Comparison of ENCODE assay signal across 14 cellular contexts in genomic region chr1:13766906-13767564, GRCh38.
DNase-seq lines count a peak whose midpoint lies in the region; ATAC-seq, FAIRE-seq and TF ChIP-seq lines count a peak whose summit lies in the region.
"Had no signal": no experiment of that assay in that cellular context is flagged by ENCODE, and none has a peak within 500 bp of the region (broad histone marks: within the 10 kb centered on the region; RNA-seq: fewer than 3 reads in every experiment).

No MANE protein-coding gene starts in this region.

- H3K36me3 ChIP-seq in ACC112 (ENCODE audit: insufficient read depth, low read length), result peaks cover 3% of the 10 kb centered on the region; the same call in 1 of the 2 replicates

- H3K27ac Mint-ChIP-seq in activated T-helper 17 cell treated with anti-CD3 and anti-CD28 coated beads, Interleukin-2, amount 50 U/mL, for 72 hours, result peak overlapping the region; percentile 82
- no peak overlapping the region for H3K27ac Mint-ChIP-seq in T-helper 2 cell treated with Interferon-gamma antibody and Interleukin-4, amounts not matched to agents 5 μg/mL and 100 μg/mL, for 36 hours
- H3K27ac Mint-ChIP-seq: T-helper 1 cell treated with Interleukin-12 subunit alpha and Interleukin-12 subunit beta and Interleukin-4 antibody, amounts not matched to agents 30 μg/mL and 1 μg/mL, for 36 hours had no signal

- peaks cover 83% of the 10 kb centered on the region for H3K79me2 ChIP-seq in ACC112 (ENCODE audit: control insufficient read depth, insufficient read depth, low read length, unreplicated experiment)

- H3K4me3 Mint-ChIP-seq in activated T-helper 17 cell treated with anti-CD3 and anti-CD28 coated beads, Interleukin-2, amount 50 U/mL, for 72 hours, result no peak overlapping the region
- H3K4me3 Mint-ChIP-seq in T-helper 2 cell treated with Interferon-gamma antibody and Interleukin-4, amounts not matched to agents 5 μg/mL and 100 μg/mL, for 36 hours, result no peak overlapping the region
- H3K4me3 Mint-ChIP-seq: T-helper 1 cell treated with Interleukin-12 subunit alpha and Interleukin-12 subunit beta and Interleukin-4 antibody, amounts not matched to agents 30 μg/mL and 1 μg/mL, for 36 hours had no signal

- H2AFZ ChIP-seq in ACC112 (ENCODE audit: low read length, unreplicated experiment), result no peak overlapping the region

- H3K4me1 Mint-ChIP-seq in activated T-helper 17 cell treated with anti-CD3 and anti-CD28 coated beads, Interleukin-2, amount 50 U/mL, for 72 hours, result peaks cover 50% of the 10 kb centered on the region
- H3K4me1 Mint-ChIP-seq in T-helper 2 cell treated with Interferon-gamma antibody and Interleukin-4, amounts not matched to agents 5 μg/mL and 100 μg/mL, for 36 hours (ENCODE audit: low read depth), result peaks cover 29% of the 10 kb centered on the region

- H3K36me3 Mint-ChIP-seq in activated T-helper 17 cell treated with anti-CD3 and anti-CD28 coated beads, Interleukin-2, amount 50 U/mL, for 72 hours (ENCODE audit: low read depth), result peaks cover 72% of the 10 kb centered on the region
- H3K36me3 Mint-ChIP-seq in T-helper 2 cell treated with Interferon-gamma antibody and Interleukin-4, amounts not matched to agents 5 μg/mL and 100 μg/mL, for 36 hours (ENCODE audit: low read depth), result peaks cover 22% of the 10 kb centered on the region

- no peaks in the 10 kb centered on the region for H3K27me3 Mint-ChIP-seq in activated T-helper 17 cell treated with anti-CD3 and anti-CD28 coated beads, Interleukin-2, amount 50 U/mL, for 72 hours
- no peaks in the 10 kb centered on the region for H3K27me3 Mint-ChIP-seq in T-helper 2 cell treated with Interferon-gamma antibody and Interleukin-4, amounts not matched to agents 5 μg/mL and 100 μg/mL, for 36 hours (ENCODE audit: low read depth)
- H3K27me3 Mint-ChIP-seq: CD4-positive, CD25-positive, alpha-beta regulatory T cell had no signal

- no peak for TF ChIP-seq POLR2A in GM12892 (IDR thresholded peaks at IDR 0.05; ENCODE audit: low read depth, low read length)

- H3K9me3 Mint-ChIP-seq in activated T-helper 17 cell treated with anti-CD3 and anti-CD28 coated beads, Interleukin-2, amount 50 U/mL, for 72 hours, result no peaks in the 10 kb centered on the region
- no peaks in the 10 kb centered on the region for H3K9me3 Mint-ChIP-seq in T-helper 2 cell treated with Interferon-gamma antibody and Interleukin-4, amounts not matched to agents 5 μg/mL and 100 μg/mL, for 36 hours
- H3K9me3 Mint-ChIP-seq: CD4-positive, CD25-positive, alpha-beta regulatory T cell; T-helper 1 cell treated with Interleukin-12 subunit alpha and Interleukin-12 subunit beta and Interleukin-4 antibody, amounts not matched to agents 30 μg/mL and 1 μg/mL, for 36 hours had no signal

- peaks cover 38% of the 10 kb centered on the region for H3K4me1 ChIP-seq in ACC112 (ENCODE audit: control insufficient read depth, insufficient read depth, low read length, unreplicated experiment)

- DNase-seq in GM12892 (ENCODE audit: insufficient read length) (no peak), hepatic stellate cell (ENCODE audit: low spot score) (peak; percentile 70), left lobe of liver (ENCODE audit: low spot score) (no peak), NCI-H1105 treated with DMSO at 0.1 percent for 48 hours (lab: John Stamatoyannopoulos, UW) (no peak), coronary artery (ENCODE audit: low spot score) (no peak)
- no peak for DNase-seq in T-helper 2 cell treated with Interferon-gamma antibody and Interleukin-4, amounts not matched to agents 5 μg/mL and 100 μg/mL, for 36 hours (ENCODE audit: low spot score)
- DNase-seq: body of pancreas; CD4-positive, CD25-positive, alpha-beta regulatory T cell; NCI-H187 treated with DMSO at 0.1 percent for 48 hours; small intestine had no signal

- TF ChIP-seq CTCF in coronary artery (IDR thresholded peaks at IDR 0.05), result no peak

- ATAC-seq in activated T-helper 17 cell treated with anti-CD3 and anti-CD28 coated beads, Interleukin-2, amount 50 U/mL, for 72 hours (replicated peaks), result peak; percentile 94
- no peak for ATAC-seq in left lobe of liver
- ATAC-seq: body of pancreas had no signal

- H3K27me3 ChIP-seq in ACC112 (ENCODE audit: insufficient read depth, low read length), result no peaks in the 10 kb centered on the region
- H3K27me3 ChIP-seq: body of pancreas had no signal

- FAIRE-seq in GM12892 (lab: Jason Lieb, UNC), result peak; percentile 17
- FAIRE-seq: keratinocyte, small intestine had no signal

- no peak overlapping the region for H3K4me3 ChIP-seq in ACC112 (ENCODE audit: low read depth, low read length)
- H3K4me3 ChIP-seq in coronary artery, result no peak overlapping the region
- H3K4me3 ChIP-seq: body of pancreas had no signal

- H3K27ac ChIP-seq in ACC112 (ENCODE audit: low read depth, low read length) (peak overlapping the region; percentile 53), coronary artery (no peak overlapping the region)
- H3K27ac ChIP-seq: body of pancreas had no signal
